In genomic region chr20:32581839-32582658, GRCh38 we compare ENCODE assay signal across 10 cellular contexts. TPM values are rescaled to one million over a fixed set of nuclear protein-coding genes. Genes with fewer than 3 reads are reported as not detected.
A peak's percentile ranks its signal among the peaks of the same experiment; 100 is the strongest.
DNase-seq lines count a peak whose midpoint lies in the region; ATAC-seq and TF ChIP-seq lines count a peak whose summit lies in the region.
"Had no signal": no experiment of that assay in that cellular context is flagged by ENCODE, and none has a peak within 500 bp of the region (broad histone marks: within the 10 kb centered on the region; RNA-seq: fewer than 3 reads in every experiment).

No MANE protein-coding gene starts in this region.

- H3K9me3 ChIP-seq in CD4-positive, CD25-positive, alpha-beta regulatory T cell (ENCODE audit: control insufficient read depth in 2 of 2, low read length in 2 of 2): no peaks in the 10 kb centered on the region
- H3K9me3 ChIP-seq in HEK293 (ENCODE audit: control insufficient read depth, insufficient read depth, low read depth, low read length): no peaks in the 10 kb centered on the region
- H3K9me3 ChIP-seq: gastrocnemius medialis had no signal

- peaks cover 12% of the 10 kb centered on the region for H3K27me3 Mint-ChIP-seq in CD4-positive, CD25-positive, alpha-beta regulatory T cell
- peaks cover 13% of the 10 kb centered on the region for H3K27me3 Mint-ChIP-seq in activated naive CD8-positive, alpha-beta T cell treated with anti-CD3 and anti-CD28 coated beads for 36 hours
- peaks cover 10 to 11% (median 11%) of the 10 kb centered on the region in 3 donors for H3K27me3 Mint-ChIP-seq in naive B cell

- H3K4me1 ChIP-seq in CD4-positive, CD25-positive, alpha-beta regulatory T cell (ENCODE audit: control insufficient read depth, insufficient read depth, low read length, poor library complexity, severe bottlenecking): peaks cover 44% of the 10 kb centered on the region
- H3K4me1 ChIP-seq in HEK293 (ENCODE audit: control insufficient read depth, insufficient read depth, low read length): peaks cover 3% of the 10 kb centered on the region
- H3K4me1 ChIP-seq: gastrocnemius medialis had no signal

- H3K4me3 ChIP-seq in CD4-positive, CD25-positive, alpha-beta regulatory T cell (ENCODE audit: low read depth, low read length): no peak overlapping the region
- H3K4me3 ChIP-seq in HEK293 (ENCODE audit: low read depth, low read length): no peak overlapping the region

- H3K27me3 ChIP-seq in CD4-positive, CD25-positive, alpha-beta regulatory T cell (ENCODE audit: control insufficient read depth, insufficient read depth, low read length): no peaks in the 10 kb centered on the region

- ATAC-seq in CD4-positive, CD25-positive, alpha-beta regulatory T cell (ENCODE audit: low read depth in 2 of 2): no peak
- ATAC-seq in naive B cell (ENCODE audit: low read depth in 2 of 2) (no peak), HG03457 (IDR thresholded peaks at IDR 0.05; ENCODE audit: unreplicated experiment) (no peak), GM19035 (IDR thresholded peaks at IDR 0.05; ENCODE audit: unreplicated experiment) (no peak)
- ATAC-seq: gastrocnemius medialis had no signal

- H3K36me3 ChIP-seq in CD4-positive, CD25-positive, alpha-beta regulatory T cell (ENCODE audit: control insufficient read depth, insufficient read depth, low read length): no peaks in the 10 kb centered on the region
- H3K36me3 ChIP-seq in HEK293 (ENCODE audit: control insufficient read depth in 2 of 2, insufficient read depth in 1 of 2, low read length in 2 of 2): no peaks in the 10 kb centered on the region
- H3K36me3 ChIP-seq: gastrocnemius medialis had no signal

- TF ChIP-seq CTCF in HEK293 (tag by site-specific recombination; IDR thresholded peaks at IDR 0.05): no peak

- POLR2A ChIA-PET in HEK293 (lab: Yijun Ruan, JAX): interaction anchor here (0.6 to 0.7 kb wide), 2 partner anchors 39 to 107 kb away, joined by 3 to 4 read pairs; no protein-coding TSS in a partner anchor

- peak overlapping the region; percentile 67 to 89 (median 83) for H3K27ac Mint-ChIP-seq in CD4-positive, CD25-positive, alpha-beta regulatory T cell
- peak overlapping the region; percentile 85 for H3K27ac Mint-ChIP-seq in activated naive CD8-positive, alpha-beta T cell treated with anti-CD3 and anti-CD28 coated beads for 36 hours
- H3K27ac Mint-ChIP-seq in naive B cell: peak overlapping the region in 3 of 6 donors; percentile 12 to 73 (median 53)

- CTCF ChIA-PET in HEK293 (lab: Yijun Ruan, JAX): interaction anchor here (0.6 kb wide), 1 partner anchor 426 kb away, joined by 3 read pairs; no protein-coding TSS in a partner anchor

- peaks cover 0 to 3% (median 0%) of the 10 kb centered on the region in 7 donors for H3K9me3 Mint-ChIP-seq in CD4-positive, CD25-positive, alpha-beta regulatory T cell
- H3K9me3 Mint-ChIP-seq in activated naive CD8-positive, alpha-beta T cell treated with anti-CD3 and anti-CD28 coated beads for 36 hours: no peaks in the 10 kb centered on the region
- H3K9me3 Mint-ChIP-seq in naive B cell: no peaks in the 10 kb centered on the region

- DNase-seq in CD4-positive, CD25-positive, alpha-beta regulatory T cell: no peak
- DNase-seq in activated naive CD8-positive, alpha-beta T cell treated with anti-CD3 and anti-CD28 coated beads for 36 hours: no peak
- DNase-seq in naive B cell: no peak
- DNase-seq in epidermal melanocyte (ENCODE audit: insufficient read length, low spot score): no peak
- no peak for DNase-seq in GDM1 (lab: John Stamatoyannopoulos, UW)
- DNase-seq: activated CD4-positive, alpha-beta T cell treated with anti-CD3 and anti-CD28 coated beads for 48 hours; gastrocnemius medialis had no signal

- peak overlapping the region; percentile 60 for H3K27ac ChIP-seq in CD4-positive, CD25-positive, alpha-beta regulatory T cell (ENCODE audit: insufficient read depth, low read length, poor library complexity, severe bottlenecking)
- no peak overlapping the region for H3K27ac ChIP-seq in HEK293 (ENCODE audit: extremely low read depth, low read depth, low read length)
- H3K27ac ChIP-seq: gastrocnemius medialis had no signal

- peak overlapping the region; percentile 85 to 94 (median 90) for H3K4me3 Mint-ChIP-seq in CD4-positive, CD25-positive, alpha-beta regulatory T cell
- H3K4me3 Mint-ChIP-seq in activated naive CD8-positive, alpha-beta T cell treated with anti-CD3 and anti-CD28 coated beads for 36 hours: peak overlapping the region; percentile 78
- peak overlapping the region; percentile 61 to 92 (median 80) for H3K4me3 Mint-ChIP-seq in naive B cell

- no peaks in the 10 kb centered on the region for H3K36me3 Mint-ChIP-seq in CD4-positive, CD25-positive, alpha-beta regulatory T cell
- H3K36me3 Mint-ChIP-seq in activated naive CD8-positive, alpha-beta T cell treated with anti-CD3 and anti-CD28 coated beads for 36 hours: no peaks in the 10 kb centered on the region
- peaks cover 0 to 7% of the 10 kb centered on the region in 2 donors for H3K36me3 Mint-ChIP-seq in naive B cell

- H3K4me1 Mint-ChIP-seq in CD4-positive, CD25-positive, alpha-beta regulatory T cell: peaks cover 0 to 68% (median 37%) of the 10 kb centered on the region in 4 donors
- H3K4me1 Mint-ChIP-seq in activated naive CD8-positive, alpha-beta T cell treated with anti-CD3 and anti-CD28 coated beads for 36 hours: peaks cover 49% of the 10 kb centered on the region
- peaks cover 27 to 31% (median 30%) of the 10 kb centered on the region in 3 donors for H3K4me1 Mint-ChIP-seq in naive B cell

TF ChIP-seq in HEK293, 187 proteins besides CTCF, POLR2A, EP300 and RAD21 (continues in another document):
- TF ChIP-seq ZNF560 (tag by site-specific recombination; IDR thresholded peaks at IDR 0.05; ENCODE audit: borderline replicate concordance): no peak
- TF ChIP-seq ZNF792 (tag by site-specific recombination; IDR thresholded peaks at IDR 0.05): no peak
- peak; percentile 52 for TF ChIP-seq IKZF3 (tag by site-specific recombination; IDR thresholded peaks at IDR 0.05)
- TF ChIP-seq ZBTB17 (tag by site-specific recombination; IDR thresholded peaks at IDR 0.05): no peak
- TF ChIP-seq ZNF600 (tag by site-specific recombination; IDR thresholded peaks at IDR 0.05): 0 out of 2 replicates have a peak, but pooled peaks have one; percentile 23
- TF ChIP-seq GLIS1 (tag by site-specific recombination; IDR thresholded peaks at IDR 0.05): peak; percentile 40
- no peak for TF ChIP-seq ZEB2 (tag by site-specific recombination; IDR thresholded peaks at IDR 0.05)
- TF ChIP-seq ZNF843 (tag by site-specific recombination; IDR thresholded peaks at IDR 0.05): no peak
- TF ChIP-seq ZNF621 (tag by site-specific recombination; IDR thresholded peaks at IDR 0.05): no peak
- no peak for TF ChIP-seq ZSCAN5A (tag by site-specific recombination; IDR thresholded peaks at IDR 0.05)
- TF ChIP-seq ZBTB20 (tag by site-specific recombination; IDR thresholded peaks at IDR 0.05): no peak
- TF ChIP-seq ZXDB (tag by site-specific recombination; IDR thresholded peaks at IDR 0.05): no peak
- no peak for TF ChIP-seq ZNF645 (tag by site-specific recombination; IDR thresholded peaks at IDR 0.05)
- 0 out of 2 replicates have a peak, but pooled peaks have one; percentile 57 for TF ChIP-seq GLIS2 (tag by site-specific recombination; IDR thresholded peaks at IDR 0.05)
- TF ChIP-seq, protein P1, sequence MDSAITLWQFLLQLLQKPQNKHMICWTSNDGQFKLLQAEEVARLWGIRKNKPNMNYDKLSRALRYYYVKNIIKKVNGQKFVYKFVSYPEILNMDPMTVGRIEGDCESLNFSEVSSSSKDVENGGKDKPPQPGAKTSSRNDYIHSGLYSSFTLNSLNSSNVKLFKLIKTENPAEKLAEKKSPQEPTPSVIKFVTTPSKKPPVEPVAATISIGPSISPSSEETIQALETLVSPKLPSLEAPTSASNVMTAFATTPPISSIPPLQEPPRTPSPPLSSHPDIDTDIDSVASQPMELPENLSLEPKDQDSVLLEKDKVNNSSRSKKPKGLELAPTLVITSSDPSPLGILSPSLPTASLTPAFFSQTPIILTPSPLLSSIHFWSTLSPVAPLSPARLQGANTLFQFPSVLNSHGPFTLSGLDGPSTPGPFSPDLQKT (IDR thresholded peaks at IDR 0.05; ENCODE audit: borderline replicate concordance, low read depth, low read length): no peak
- TF ChIP-seq ZNF561 (tag by site-specific recombination; IDR thresholded peaks at IDR 0.05; ENCODE audit: borderline replicate concordance): no peak
- no peak for TF ChIP-seq ZNF214 (tag by site-specific recombination; IDR thresholded peaks at IDR 0.05; ENCODE audit: borderline replicate concordance)
- peak; percentile 29; the same call in 1 of the 2 replicates for TF ChIP-seq SP2 (tag by site-specific recombination; IDR thresholded peaks at IDR 0.05)
- no peak for TF ChIP-seq ZNF132 (tag by site-specific recombination; IDR thresholded peaks at IDR 0.05; ENCODE audit: borderline replicate concordance)
- peak; percentile 37 for TF ChIP-seq ZBTB8A (tag by site-specific recombination; IDR thresholded peaks at IDR 0.05)
- TF ChIP-seq KLF10 (tag by site-specific recombination; IDR thresholded peaks at IDR 0.05): no peak

RNA-seq across cellular contexts. Expression of gene NOL4L, which starts 3.1 kb away (rescaled TPM):
- total RNA-seq in CD4-positive, CD25-positive, alpha-beta regulatory T cell: 84.8 TPM
- 10 to 100 TPM in 3 of 4 donors, 1 to 10 TPM in 1; 7.1 to 11.4 (median 10.6) TPM for polyA plus RNA-seq in CD4-positive, CD25-positive, alpha-beta regulatory T cell
- 10 to 100 TPM; 15.9 TPM for total RNA-seq in activated naive CD8-positive, alpha-beta T cell treated with anti-CD3 and anti-CD28 coated beads for 36 hours
- polyA plus RNA-seq in naive B cell (ENCODE audit: low read depth in 6 of 6): 1 to 10 TPM in 5 of 6 donors, not detected in 1; 1.3 to 4.2 (median 1.5) TPM
